ENCODE assay signal across 26 cellular contexts in genomic region chr5:80934751-80935150, GRCh38. TPM values are rescaled to one million over a fixed set of nuclear protein-coding genes. Genes with fewer than 3 reads are reported as not detected.
A peak's percentile ranks its signal among the peaks of the same experiment; 100 is the strongest.
DNase-seq lines count a peak whose midpoint lies in the region; ATAC-seq and TF ChIP-seq lines count a peak whose summit lies in the region.
"Had no signal": no experiment of that assay in that cellular context is flagged by ENCODE, and none has a peak within 500 bp of the region (broad histone marks: within the 10 kb centered on the region; RNA-seq: fewer than 3 reads in every experiment).

No MANE protein-coding gene starts in this region.

- H3K9me3 ChIP-seq in RWPE2 (ENCODE audit: severe bottlenecking) = no peaks in the 10 kb centered on the region
- no peaks in the 10 kb centered on the region for H3K9me3 ChIP-seq in Karpas-422 (ENCODE audit: low read length)
- H3K9me3 ChIP-seq: MG63 had no signal

- intact Hi-C loops in activated naive CD4-positive, alpha-beta T cell treated with anti-CD3 and anti-CD28 coated beads for 36 hours (cut with micrococcal nuclease) = loop anchor here (1.0 to 5.0 kb wide), 3 partner anchors 222 to 247 kb away; no protein-coding TSS in a partner anchor

- H3K27ac ChIP-seq in RWPE2 (ENCODE audit: poor library complexity, severe bottlenecking) (no peak overlapping the region), Karpas-422 (ENCODE audit: low read length) (no peak overlapping the region)
- H3K27ac ChIP-seq: 22Rv1, C4-2B, GM23248, HL-60, PC-9 had no signal

- H3K4me1 Mint-ChIP-seq in activated naive CD4-positive, alpha-beta T cell treated with anti-CD3 and anti-CD28 coated beads for 36 hours (ENCODE audit: low read depth) = peaks cover 4% of the 10 kb centered on the region
- H3K4me1 Mint-ChIP-seq: B cell had no signal

- H3K4me3 Mint-ChIP-seq in activated naive CD4-positive, alpha-beta T cell treated with anti-CD3 and anti-CD28 coated beads for 36 hours = no peak overlapping the region
- H3K4me3 Mint-ChIP-seq: B cell; CD8-positive, alpha-beta T cell had no signal

- CTCF ChIA-PET in activated naive CD4-positive, alpha-beta T cell treated with anti-CD3 and anti-CD28 coated beads for 36 hours (lab: Charles Lee) = interaction anchor here (0.7 to 1.3 kb wide), 2 partner anchors 72 to 174 kb away, joined by 4 to 7 read pairs; no protein-coding TSS in a partner anchor

- H3K27ac Mint-ChIP-seq in activated naive CD4-positive, alpha-beta T cell treated with anti-CD3 and anti-CD28 coated beads for 36 hours = no peak overlapping the region
- H3K27ac Mint-ChIP-seq: B cell; CD8-positive, alpha-beta T cell had no signal

- H3K36me3 Mint-ChIP-seq in activated naive CD4-positive, alpha-beta T cell treated with anti-CD3 and anti-CD28 coated beads for 36 hours (ENCODE audit: low read depth) = no peaks in the 10 kb centered on the region
- H3K36me3 Mint-ChIP-seq: CD8-positive, alpha-beta T cell had no signal

- no peaks in the 10 kb centered on the region for H3K27me3 Mint-ChIP-seq in activated naive CD4-positive, alpha-beta T cell treated with anti-CD3 and anti-CD28 coated beads for 36 hours (ENCODE audit: low read depth)
- H3K27me3 Mint-ChIP-seq: B cell had no signal

- DNase-seq in activated naive CD4-positive, alpha-beta T cell treated with anti-CD3 and anti-CD28 coated beads for 36 hours = peak; percentile 10
- no peak for DNase-seq in activated naive CD4-positive, alpha-beta T cell (lab: John Stamatoyannopoulos, UW)
- DNase-seq in RWPE2 (ENCODE audit: low spot score) = no peak
- DNase-seq in fibroblast of villous mesenchyme (ENCODE audit: low read depth) = no peak
- no peak for DNase-seq in Karpas-422
- DNase-seq: CD8-positive, alpha-beta T cell; DMS79 treated with DMSO at 0.1 percent for 48 hours; GM23248; HCEC 1CT; Kasumi-1; MG63; NCI-H2029; NCI-H446 treated with DMSO at 0.1 percent for 48 hours; NCI-H526; NCI-H82; NK-92 treated with Interleukin-12 subunit alpha and Interleukin-12 subunit beta, amount 100 ng/mL, for 24 hours; PC-9; RPMI8226; SHP77 had no signal

- no peak overlapping the region for H3K4me3 ChIP-seq in RWPE2 (ENCODE audit: severe bottlenecking)
- H3K4me3 ChIP-seq in fibroblast of villous mesenchyme (ENCODE audit: low read depth, low read length) = no peak overlapping the region
- H3K4me3 ChIP-seq in Karpas-422 (ENCODE audit: low read length) = no peak overlapping the region
- H3K4me3 ChIP-seq: GM23248, MG63, PC-9 had no signal

- H3K27me3 ChIP-seq in RWPE2 (ENCODE audit: insufficient read depth, poor library complexity, severe bottlenecking) (no peaks in the 10 kb centered on the region), Karpas-422 (ENCODE audit: low read length) (no peaks in the 10 kb centered on the region)
- H3K27me3 ChIP-seq: MG63 had no signal

- TF ChIP-seq CTCF in RWPE2 (IDR thresholded peaks at IDR 0.05; ENCODE audit: poor library complexity, severe bottlenecking) (no peak), fibroblast of villous mesenchyme (IDR thresholded peaks at IDR 0.05; ENCODE audit: insufficient read depth, low read depth, low read length) (peak; percentile 5)

- H3K79me2 ChIP-seq in Karpas-422 (ENCODE audit: low read length) = no peaks in the 10 kb centered on the region

- H3K4me2 ChIP-seq in Karpas-422 (ENCODE audit: low read depth, low read length, poor library complexity, severe bottlenecking) = no peak overlapping the region
- H3K4me2 ChIP-seq: PC-9 had no signal

- H3K36me3 ChIP-seq in RWPE2 (ENCODE audit: low read depth) (no peaks in the 10 kb centered on the region), Karpas-422 (ENCODE audit: insufficient read depth, low read length) (no peaks in the 10 kb centered on the region)
- H3K36me3 ChIP-seq: MG63 had no signal

- peak; percentile 57; the same call in 2 of the 3 replicates for ATAC-seq in RWPE2 (ENCODE audit: low read depth)
- ATAC-seq in GM18858 (IDR thresholded peaks at IDR 0.05; ENCODE audit: unreplicated experiment) = no peak
- ATAC-seq in HG03378 (IDR thresholded peaks at IDR 0.05; ENCODE audit: unreplicated experiment) = no peak
- ATAC-seq: CD8-positive, alpha-beta T cell had no signal

- H3K9me2 ChIP-seq in Karpas-422 (replicated peaks; ENCODE audit: insufficient read depth, low read length) = no peaks in the 10 kb centered on the region

- H2AFZ ChIP-seq in Karpas-422 (ENCODE audit: low read length) = no peak overlapping the region
- H2AFZ ChIP-seq: GM23248, PC-9 had no signal

- no peak overlapping the region for H3K9ac ChIP-seq in Karpas-422 (ENCODE audit: low read length)
- H3K9ac ChIP-seq: GM23248 had no signal

- no peaks in the 10 kb centered on the region for H3K9me3 Mint-ChIP-seq in activated naive CD4-positive, alpha-beta T cell treated with anti-CD3 and anti-CD28 coated beads for 36 hours
- H3K9me3 Mint-ChIP-seq: CD8-positive, alpha-beta T cell had no signal

- H3K4me1 ChIP-seq in RWPE2 (ENCODE audit: insufficient read depth, poor library complexity, severe bottlenecking) (no peaks in the 10 kb centered on the region), Karpas-422 (ENCODE audit: low read length) (peaks cover 9% of the 10 kb centered on the region)

- H4K20me1 ChIP-seq in Karpas-422 (ENCODE audit: insufficient read depth, low read depth, low read length) = no peaks in the 10 kb centered on the region

RNA-seq across cellular contexts. Expression of gene RASGRF2, which starts 25.4 kb away (rescaled TPM):
- 10 to 100 TPM in 1 of 2 experiments, 1 to 10 TPM in 1; 9.2 to 10.8 TPM for total RNA-seq in activated naive CD4-positive, alpha-beta T cell treated with anti-CD3 and anti-CD28 coated beads for 36 hours
- total RNA-seq in fibroblast of villous mesenchyme = 3.9 and 9.0 TPM in 2 replicates
- total RNA-seq in Karpas-422 (2014; rRNA removed; shearing (Covaris generic); ENCODE audit: low replicate concordance) = 11.1 and 19.4 TPM in 2 replicates
- total RNA-seq: GM23248, SK-MEL-5 had no signal
